Comparison of ENCODE assay signal across 23 cellular contexts in genomic region chr18:73715228-73715670, GRCh38.
DNase-seq lines count a peak whose midpoint lies in the region; ATAC-seq and TF ChIP-seq lines count a peak whose summit lies in the region.
"Had no signal": no experiment of that assay in that cellular context is flagged by ENCODE, and none has a peak within 500 bp of the region (broad histone marks: within the 10 kb centered on the region; RNA-seq: fewer than 3 reads in every experiment).

No MANE protein-coding gene starts in this region.

- no peak overlapping the region for H2BK120ac ChIP-seq in trophoblast cell (ENCODE audit: insufficient read depth, low read length, poor library complexity)

- H3K9me3 ChIP-seq in cardiac muscle cell (ENCODE audit: low read depth) (no peaks in the 10 kb centered on the region), trophoblast cell (ENCODE audit: insufficient read depth, low read depth, low read length) (no peaks in the 10 kb centered on the region)
- H3K9me3 ChIP-seq: thoracic aorta had no signal

- H3K27ac ChIP-seq in cardiac muscle cell (peak overlapping the region; percentile 34), trophoblast cell (ENCODE audit: low read depth, low read length) (no peak overlapping the region)
- H3K27ac ChIP-seq: SJSA1, thoracic aorta had no signal

- no peaks in the 10 kb centered on the region for H3K79me2 ChIP-seq in trophoblast cell (ENCODE audit: control insufficient read depth, insufficient read depth, low read length, poor library complexity)

- no peak for TF ChIP-seq CTCF in cardiac muscle cell (IDR thresholded peaks at IDR 0.05; ENCODE audit: low read depth, low read length)
- TF ChIP-seq CTCF in fibroblast of the aortic adventitia (IDR thresholded peaks at IDR 0.05; ENCODE audit: insufficient read depth, low read length), result no peak

- H4K12ac ChIP-seq in trophoblast cell (ENCODE audit: low read depth, low read length), result no peak overlapping the region

- intact Hi-C loops in Right ventricle myocardium inferior (cut with DNase I), result no loop called here

- no peak overlapping the region for H2BK5ac ChIP-seq in trophoblast cell (ENCODE audit: low read depth, low read length, poor library complexity)

- no peaks in the 10 kb centered on the region for H3K27me3 ChIP-seq in cardiac muscle cell
- no peaks in the 10 kb centered on the region for H3K27me3 ChIP-seq in trophoblast cell (ENCODE audit: insufficient read depth, low read length)
- H3K27me3 ChIP-seq: SJSA1 had no signal

- H3K36me3 ChIP-seq in cardiac muscle cell (no peaks in the 10 kb centered on the region), trophoblast cell (ENCODE audit: control insufficient read depth in 1 of 2, insufficient read depth in 2 of 2, low read length in 2 of 2) (peaks cover 0 to 2% of the 10 kb centered on the region in 2 experiments)
- H3K36me3 ChIP-seq: SJSA1, thoracic aorta had no signal

- no CpG with 5 or more reads among the region's 20 CpGs for WGBS in trophoblast cell (ENCODE audit: extremely low coverage, insufficient coverage, insufficient read length)

- ATAC-seq in Right ventricle myocardium inferior, result no peak
- ATAC-seq: GM12878; stimulated activated naive B cell treated with anti-CD40 and anti-IgM and Interleukin-4, amounts not matched to agents 10 μg/mL and 1 μg/mL and 100 μg/mL, for 72 hours had no signal

- H3K4me1 ChIP-seq in cardiac muscle cell (ENCODE audit: low read depth) (peaks cover 4% of the 10 kb centered on the region), trophoblast cell (ENCODE audit: control insufficient read depth in 1 of 2, insufficient read depth in 2 of 2, low read length in 2 of 2) (no peaks in the 10 kb centered on the region)

- no peak overlapping the region for H4K91ac ChIP-seq in trophoblast cell (ENCODE audit: low read depth, low read length)

- H3K4me2 ChIP-seq in trophoblast cell (ENCODE audit: low read length), result no peak overlapping the region

- no peak overlapping the region for H3K18ac ChIP-seq in trophoblast cell (ENCODE audit: low read length)

- DNase-seq in cardiac muscle cell (ENCODE audit: low read depth in 1 of 2, low spot score in 1 of 2), result peak in 1 of 2 donors; percentile 61
- no peak for DNase-seq in Right ventricle myocardium inferior (ENCODE audit: missing footprints)
- DNase-seq in NCI-H748 (lab: John Stamatoyannopoulos, UW; ENCODE audit: unreplicated experiment), result peak; percentile 75
- peak; percentile 18 for DNase-seq in fibroblast of the aortic adventitia (ENCODE audit: low read depth)
- DNase-seq in trophoblast cell, result peak; percentile 95 to 96
- no peak for DNase-seq in iPS-NIHi7 (ENCODE audit: extremely low spot score)
- DNase-seq in amniotic stem cell (lab: John Stamatoyannopoulos, UW), result no peak
- no peak for DNase-seq in COR-L47 (lab: John Stamatoyannopoulos, UW)
- DNase-seq: ACHN; activated CD8-positive, alpha-beta memory T cell treated with anti-CD3 and anti-CD28 coated beads, Interleukin-2, amount 50 U/mL, for 48 hours; activated effector memory CD4-positive, alpha-beta T cell treated with anti-CD3 and anti-CD28 coated beads, Interleukin-2, amount 50 U/mL, for 16 hours; caudate nucleus; CD4-positive, CD25-positive, alpha-beta regulatory T cell; DMS 273 treated with DMSO at 0.1 percent for 48 hours; erythroblast; NCI-H2029; OCI-M1; stimulated activated CD4-positive, alpha-beta T cell treated with anti-CD3 and anti-CD28 coated beads, Interleukin-1b, Interleukin-23, amount 100 ng/mL, for 48 hours; stimulated activated naive B cell treated with anti-CD40 and anti-IgM and Interleukin-4, amounts not matched to agents 10 μg/mL and 1 μg/mL and 100 μg/mL, for 72 hours; T-helper 2 cell had no signal

- no peak overlapping the region for H3K23ac ChIP-seq in trophoblast cell (ENCODE audit: low read length)

- no peak overlapping the region for H3K9ac ChIP-seq in trophoblast cell (ENCODE audit: low read length)

- H2AK5ac ChIP-seq in trophoblast cell (ENCODE audit: low read length), result no peak overlapping the region

- H3K4ac ChIP-seq in trophoblast cell (ENCODE audit: low read depth, low read length), result no peak overlapping the region

- H4K8ac ChIP-seq in trophoblast cell (ENCODE audit: low read depth, low read length), result no peak overlapping the region

- H3K4me3 ChIP-seq in cardiac muscle cell, result no peak overlapping the region
- H3K4me3 ChIP-seq in fibroblast of the aortic adventitia (ENCODE audit: low read depth, low read length), result no peak overlapping the region
- no peak overlapping the region for H3K4me3 ChIP-seq in trophoblast cell (ENCODE audit: low read depth, low read length)
- H3K4me3 ChIP-seq: GM12878, SJSA1, thoracic aorta had no signal

- no peak overlapping the region for H3K14ac ChIP-seq in trophoblast cell (ENCODE audit: low read length)

- H3K79me1 ChIP-seq in trophoblast cell (ENCODE audit: low read length), result no peaks in the 10 kb centered on the region

- no peak overlapping the region for H2BK12ac ChIP-seq in trophoblast cell (ENCODE audit: low read length)

- H2AFZ ChIP-seq in trophoblast cell (ENCODE audit: insufficient read depth, low read length, poor library complexity), result no peak overlapping the region

Comparison
In these comparisons a context has a peak if more than half of its experiments do, and no peak if none do; other contexts are left out.
1. DNase-seq: peak in NCI-H748 (single experiment), fibroblast of the aortic adventitia (single experiment) and trophoblast cell (2 of 2); none in Right ventricle myocardium inferior (single experiment), iPS-NIHi7 (single experiment), amniotic stem cell (single experiment) and COR-L47 (single experiment).